13 cellular contexts compared by ENCODE assay signal in the genomic region with DNA sequence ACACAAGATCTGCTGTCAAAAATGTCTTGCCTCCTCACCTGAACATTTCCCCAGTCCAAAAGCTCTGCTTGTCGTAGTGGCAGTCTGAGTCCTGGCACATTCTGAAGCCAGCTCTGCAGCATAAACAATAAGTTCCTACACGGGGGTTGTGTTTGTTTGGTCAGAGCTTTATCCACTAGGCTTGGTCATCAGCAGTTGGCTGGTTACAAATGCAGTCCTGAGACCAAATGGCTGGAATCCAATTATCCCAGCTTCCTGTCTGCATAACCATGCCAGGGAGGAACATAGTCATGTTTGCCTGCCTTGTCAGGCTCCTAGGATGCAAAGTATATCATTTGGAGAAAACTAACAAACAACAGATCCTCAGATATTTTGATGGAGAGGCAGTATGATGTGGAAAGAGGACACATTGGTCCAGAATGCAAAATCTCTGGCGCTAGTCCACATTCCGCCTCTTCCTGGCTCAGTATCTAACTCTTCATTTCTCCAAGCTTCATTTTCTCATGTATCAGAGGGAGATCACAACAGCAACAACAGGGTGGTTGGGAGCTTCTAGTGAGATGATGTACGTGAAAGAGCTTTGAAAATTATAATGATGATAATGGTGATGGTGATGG.
DNase-seq lines count a peak whose midpoint lies in the region; ATAC-seq, FAIRE-seq and TF ChIP-seq lines count a peak whose summit lies in the region.
"Had no signal": no experiment of that assay in that cellular context is flagged by ENCODE, and none has a peak within 500 bp of the region (broad histone marks: within the 10 kb centered on the region; RNA-seq: fewer than 3 reads in every experiment).

No MANE protein-coding gene starts in this region.

- no peak for ATAC-seq in HG03025 (IDR thresholded peaks at IDR 0.05; ENCODE audit: low FRiP score, unreplicated experiment)
- no peak for ATAC-seq in activated CD8-positive, alpha-beta T cell treated with anti-CD3 and anti-CD28 coated beads, Interleukin-2, amount 10 ng/mL, durations not matched to agents 7 days and 5 days
- ATAC-seq: activated naive CD8-positive, alpha-beta T cell treated with anti-CD3 and anti-CD28 coated beads, Interleukin-2, amount 50 U/mL, for 24 hours had no signal

- DNase-seq in AG04450 (ENCODE audit: low read depth, low spot score) (peak; percentile 13), NCI-H69 (lab: John Stamatoyannopoulos, UW) (peak; percentile 90), endothelial cell of umbilical vein (ENCODE audit: low read depth, low spot score) (peak; percentile 92), mesenchymal stem cell (peak; percentile 14), NOMO-1 treated with DMSO at 0.1 percent for 48 hours (lab: John Stamatoyannopoulos, UW; ENCODE audit: unreplicated experiment) (no peak), GM20000 (ENCODE audit: low spot score) (no peak)
- DNase-seq in activated CD8-positive, alpha-beta T cell treated with anti-CD3 and anti-CD28 coated beads, Interleukin-2, amount 10 ng/mL, durations not matched to agents 7 days and 5 days, result no peak
- DNase-seq: activated B cell treated with CpG ODN at 0.5 μM for 24 hours; activated naive CD8-positive, alpha-beta T cell treated with anti-CD3 and anti-CD28 coated beads, Interleukin-2, amount 50 U/mL, for 24 hours; kidney; uterus had no signal

- H3K9me3 ChIP-seq in AG04450 (ENCODE audit: control insufficient read depth, insufficient read depth, low read length) (no peaks in the 10 kb centered on the region), endothelial cell of umbilical vein (replicated peaks; ENCODE audit: control insufficient read depth, insufficient read depth, low read length) (no peaks in the 10 kb centered on the region), mesenchymal stem cell (ENCODE audit: control insufficient read depth, low read length) (no peaks in the 10 kb centered on the region)
- H3K9me3 ChIP-seq: uterus had no signal

- H3K4me2 ChIP-seq in endothelial cell of umbilical vein (ENCODE audit: insufficient read depth, low read length), result peak overlapping the region; percentile 59
- no peak overlapping the region for H3K4me2 ChIP-seq in mesenchymal stem cell (ENCODE audit: low read length, poor library complexity, severe bottlenecking)

- no peak for TF ChIP-seq POLR2A in endothelial cell of umbilical vein (IDR thresholded peaks at IDR 0.05; ENCODE audit: low read depth, low read length)

- BruUV-seq in endothelial cell of umbilical vein (replicated peaks; lab: Mats Ljungman, UMichigan), result no TSS peak

- 62% methylated on average over 3 of the region's 5 CpGs for WGBS in mesenchymal stem cell

- dilution Hi-C loops in endothelial cell of umbilical vein (cut with MboI; ENCODE audit: extremely low pct_ligation_motif_present, low sequenced_read_pairs), result no loop called here

- H3K4me1 ChIP-seq in endothelial cell of umbilical vein (ENCODE audit: control insufficient read depth, extremely low read depth, insufficient read depth, low read length), result peaks cover 56% of the 10 kb centered on the region
- no peaks in the 10 kb centered on the region for H3K4me1 ChIP-seq in mesenchymal stem cell (ENCODE audit: control insufficient read depth, insufficient read depth, low read depth, low read length)
- H3K4me1 ChIP-seq: uterus had no signal

- H3K4me3 Mint-ChIP-seq in activated CD8-positive, alpha-beta T cell treated with anti-CD3 and anti-CD28 coated beads, Interleukin-2, amount 10 ng/mL, durations not matched to agents 7 days and 5 days, result no peak overlapping the region
- H3K4me3 Mint-ChIP-seq: activated B cell treated with CpG ODN at 0.5 μM for 24 hours; activated naive CD8-positive, alpha-beta T cell treated with anti-CD3 and anti-CD28 coated beads, Interleukin-2, amount 50 U/mL, for 24 hours had no signal

- no peaks in the 10 kb centered on the region for H3K27me3 ChIP-seq in AG04450 (ENCODE audit: control insufficient read depth, insufficient read depth, low read length)
- H3K27me3 ChIP-seq in endothelial cell of umbilical vein (ENCODE audit: control insufficient read depth in 2 of 2, insufficient read depth in 2 of 2, low read length in 2 of 2), result no peaks in the 10 kb centered on the region
- no peaks in the 10 kb centered on the region for H3K27me3 ChIP-seq in mesenchymal stem cell (ENCODE audit: control insufficient read depth in 1 of 2, insufficient read depth in 1 of 2, low read length in 2 of 2)
- H3K27me3 ChIP-seq: uterus had no signal

- TF ChIP-seq CTCF in AG04450 (IDR thresholded peaks at IDR 0.05; ENCODE audit: low read depth, low read length), result no peak
- no peak for TF ChIP-seq CTCF in endothelial cell of umbilical vein (IDR thresholded peaks at IDR 0.05; ENCODE audit: extremely low read depth in 1 of 2, insufficient read depth in 1 of 2, low read depth in 1 of 2, low read length in 2 of 2)
- TF ChIP-seq CTCF in GM20000 (IDR thresholded peaks at IDR 0.05; ENCODE audit: extremely low read depth, missing control alignments), result no peak

- intact Hi-C loops in endothelial cell of umbilical vein (cut with micrococcal nuclease), result loop anchor here (1.0 to 5.0 kb wide), 4 partner anchors 13 to 153 kb away; a partner anchor contains a TSS

- POLR2A ChIA-PET in AG04450 (lab: Yijun Ruan, JAX) (no interaction called here), endothelial cell of umbilical vein (lab: Charles Lee) (interaction anchor here (0.9 kb wide), 1 partner anchor 90 kb away, joined by 3 read pairs; no protein-coding TSS in a partner anchor)
- POLR2A ChIA-PET in activated CD8-positive, alpha-beta T cell treated with anti-CD3 and anti-CD28 coated beads, Interleukin-2, amount 10 ng/mL, durations not matched to agents 7 days and 5 days (lab: Charles Lee), result interaction anchor here (1.3 kb wide), 1 partner anchor 11 kb away, joined by 3 read pairs; no protein-coding TSS in a partner anchor

- peak; percentile 88 for FAIRE-seq in endothelial cell of umbilical vein (lab: Jason Lieb, UNC)
- FAIRE-seq: kidney had no signal

- no peak overlapping the region for H2BK5ac ChIP-seq in mesenchymal stem cell (ENCODE audit: low read depth, low read length, poor library complexity, severe bottlenecking)

- H3K9me3 Mint-ChIP-seq in activated CD8-positive, alpha-beta T cell treated with anti-CD3 and anti-CD28 coated beads, Interleukin-2, amount 10 ng/mL, durations not matched to agents 7 days and 5 days (ENCODE audit: insufficient read depth), result no peaks in the 10 kb centered on the region
- H3K9me3 Mint-ChIP-seq: activated B cell treated with CpG ODN at 0.5 μM for 24 hours; activated naive CD8-positive, alpha-beta T cell treated with anti-CD3 and anti-CD28 coated beads, Interleukin-2, amount 50 U/mL, for 24 hours had no signal

- H3K27me3 Mint-ChIP-seq in activated CD8-positive, alpha-beta T cell treated with anti-CD3 and anti-CD28 coated beads, Interleukin-2, amount 10 ng/mL, durations not matched to agents 7 days and 5 days (ENCODE audit: low read depth), result peaks cover 6% of the 10 kb centered on the region
- H3K27me3 Mint-ChIP-seq: activated B cell treated with CpG ODN at 0.5 μM for 24 hours had no signal

- H3K14ac ChIP-seq in mesenchymal stem cell (ENCODE audit: low read length in 2 of 2), result no peak overlapping the region

- no peak overlapping the region for H4K91ac ChIP-seq in mesenchymal stem cell (ENCODE audit: low read length)

- no peak overlapping the region for H2BK15ac ChIP-seq in mesenchymal stem cell (ENCODE audit: low read depth, poor library complexity, severe bottlenecking)

- H2BK12ac ChIP-seq in mesenchymal stem cell (ENCODE audit: low read length in 2 of 2), result no peak overlapping the region

- no peaks in the 10 kb centered on the region for H3K4me1 Mint-ChIP-seq in activated CD8-positive, alpha-beta T cell treated with anti-CD3 and anti-CD28 coated beads, Interleukin-2, amount 10 ng/mL, durations not matched to agents 7 days and 5 days (ENCODE audit: low read depth)
- H3K4me1 Mint-ChIP-seq: activated B cell treated with CpG ODN at 0.5 μM for 24 hours; activated naive CD8-positive, alpha-beta T cell treated with anti-CD3 and anti-CD28 coated beads, Interleukin-2, amount 50 U/mL, for 24 hours had no signal

- H3K4me3 ChIP-seq in AG04450 (ENCODE audit: low read depth, low read length) (no peak overlapping the region), endothelial cell of umbilical vein (replicated peaks in 1 of 3; ENCODE audit: insufficient read depth in 1 of 3, low read depth in 1 of 3, low read length in 3 of 3) (no peak overlapping the region), mesenchymal stem cell (ENCODE audit: insufficient read depth in 1 of 2, low read depth in 1 of 2, low read length in 2 of 2) (peak overlapping the region in 1 of 2 experiments; percentile 7)
- H3K4me3 ChIP-seq: uterus had no signal

- H3K27ac Mint-ChIP-seq in activated CD8-positive, alpha-beta T cell treated with anti-CD3 and anti-CD28 coated beads, Interleukin-2, amount 10 ng/mL, durations not matched to agents 7 days and 5 days, result no peak overlapping the region
- H3K27ac Mint-ChIP-seq: activated B cell treated with CpG ODN at 0.5 μM for 24 hours; activated naive CD8-positive, alpha-beta T cell treated with anti-CD3 and anti-CD28 coated beads, Interleukin-2, amount 50 U/mL, for 24 hours had no signal

- no peaks in the 10 kb centered on the region for H3K79me1 ChIP-seq in mesenchymal stem cell (replicated peaks; ENCODE audit: low read length, poor library complexity, severe bottlenecking)

- H2BK120ac ChIP-seq in mesenchymal stem cell (ENCODE audit: low read depth, low read length), result no peak overlapping the region

- H2AFZ ChIP-seq in endothelial cell of umbilical vein (ENCODE audit: low read depth, low read length) (peak overlapping the region; percentile 83), mesenchymal stem cell (ENCODE audit: low read depth, low read length) (no peak overlapping the region)

- peak overlapping the region; percentile 26 for H3K9ac ChIP-seq in endothelial cell of umbilical vein (replicated peaks; ENCODE audit: extremely low read depth, insufficient read depth, low read length)
- peak overlapping the region; percentile 54 for H3K9ac ChIP-seq in mesenchymal stem cell (ENCODE audit: low read length)

- H3K79me2 ChIP-seq in endothelial cell of umbilical vein (ENCODE audit: control insufficient read depth, insufficient read depth, low read length), result no peaks in the 10 kb centered on the region

- H3K36me3 Mint-ChIP-seq in activated CD8-positive, alpha-beta T cell treated with anti-CD3 and anti-CD28 coated beads, Interleukin-2, amount 10 ng/mL, durations not matched to agents 7 days and 5 days (ENCODE audit: low read depth), result no peaks in the 10 kb centered on the region

- no peak overlapping the region for H3K27ac ChIP-seq in AG04450 (ENCODE audit: low read depth, low read length)
- H3K27ac ChIP-seq in endothelial cell of umbilical vein (ENCODE audit: insufficient read depth, low read depth, low read length), result peak overlapping the region; percentile 82
- no peak overlapping the region for H3K27ac ChIP-seq in mesenchymal stem cell (ENCODE audit: low read length, poor library complexity, severe bottlenecking)
- H3K27ac ChIP-seq: C4-2B, uterus had no signal

- H3K36me3 ChIP-seq in endothelial cell of umbilical vein (ENCODE audit: control insufficient read depth in 2 of 2, extremely low read depth in 1 of 2, insufficient read depth in 2 of 2, low read length in 2 of 2) (no peaks in the 10 kb centered on the region), mesenchymal stem cell (ENCODE audit: control insufficient read depth in 1 of 2, insufficient read depth in 2 of 2, low read depth in 1 of 2, low read length in 2 of 2) (no peaks in the 10 kb centered on the region)
- H3K36me3 ChIP-seq: uterus had no signal

- H2AK5ac ChIP-seq in mesenchymal stem cell (ENCODE audit: low read length, severe bottlenecking), result no peak overlapping the region

- H3K9me1 ChIP-seq in endothelial cell of umbilical vein (replicated peaks; ENCODE audit: control insufficient read depth, extremely low read depth, insufficient read depth, low read length), result no peaks in the 10 kb centered on the region

- H3K18ac ChIP-seq in mesenchymal stem cell (ENCODE audit: low read depth in 1 of 2, low read length in 2 of 2), result no peak overlapping the region

- H4K8ac ChIP-seq in mesenchymal stem cell (ENCODE audit: low read length), result no peak overlapping the region

- CTCF ChIA-PET in AG04450 (lab: Charles Lee), result interaction anchor here (0.9 to 3.7 kb wide), 6 partner anchors 13 to 488 kb away, joined by 3 to 32 read pairs (median 5); no protein-coding TSS in a partner anchor
- CTCF ChIA-PET in endothelial cell of umbilical vein (lab: Charles Lee), result interaction anchor here (0.7 to 3.1 kb wide), 19 partner anchors 9 to 645 kb away, joined by 3 to 20 read pairs (median 5); no protein-coding TSS in a partner anchor
- CTCF ChIA-PET in activated CD8-positive, alpha-beta T cell treated with anti-CD3 and anti-CD28 coated beads, Interleukin-2, amount 10 ng/mL, durations not matched to agents 7 days and 5 days (lab: Charles Lee), result interaction anchor here (1.2 to 3.0 kb wide), 3 partner anchors 12 to 261 kb away, joined by 4 to 12 read pairs (median 5); no protein-coding TSS in a partner anchor

- H3K23ac ChIP-seq in mesenchymal stem cell (ENCODE audit: low read length in 2 of 2), result no peak overlapping the region

- no peak overlapping the region for H3K4ac ChIP-seq in mesenchymal stem cell (ENCODE audit: low read depth in 1 of 2, low read length in 2 of 2)

- H4K20me1 ChIP-seq in endothelial cell of umbilical vein (replicated peaks; ENCODE audit: control insufficient read depth, extremely low read depth, insufficient read depth, low read length), result no peaks in the 10 kb centered on the region

Comparison
In these comparisons a context has a peak if more than half of its experiments do, and no peak if none do; other contexts are left out.
1. DNase-seq: peak in AG04450 (single experiment), NCI-H69 (single experiment), endothelial cell of umbilical vein (single experiment) and mesenchymal stem cell (single experiment); none in NOMO-1 treated with DMSO at 0.1 percent for 48 hours (single experiment), GM20000 (single experiment) and activated CD8-positive, alpha-beta T cell treated with anti-CD3 and anti-CD28 coated beads, Interleukin-2, amount 10 ng/mL, durations not matched to agents 7 days and 5 days (single experiment).